1 cellular context compared by ENCODE assay signal in genomic region chr22:38012604-38013072, GRCh38.
TF ChIP-seq lines count a peak whose summit lies in the region.

No MANE protein-coding gene starts in this region.

TF ChIP-seq in HepG2, 621 proteins besides CTCF, POLR2A, EP300 and RAD21 (continued from another document):
- TF ChIP-seq ATF2 (CRISPR knock-in tag; IDR thresholded peaks at IDR 0.05) (no peak; the same call in 1 of the 2 replicates), HNRNPL (IDR thresholded peaks at IDR 0.05; ENCODE audit: low read depth, low read length) (no peak), NPAS2 (CRISPR knock-in tag; IDR thresholded peaks at IDR 0.05; ENCODE audit: borderline replicate concordance) (no peak), SMAD1 (CRISPR knock-in tag; IDR thresholded peaks at IDR 0.05; ENCODE audit: borderline replicate concordance, low read depth) (no peak), RAD51 (IDR thresholded peaks at IDR 0.05; ENCODE audit: borderline replicate concordance) (no peak), AGO2 (optimal IDR thresholded peaks at IDR 0.05; ENCODE audit: low read depth, low read length) (no peak), RARA (CRISPR knock-in tag; IDR thresholded peaks at IDR 0.05) (peak; percentile 78), KDM4B (CRISPR knock-in tag; IDR thresholded peaks at IDR 0.05) (no peak), ZNF441 (CRISPR knock-in tag; IDR thresholded peaks at IDR 0.05; ENCODE audit: borderline replicate concordance) (no peak), ZNF569 (CRISPR knock-in tag; IDR thresholded peaks at IDR 0.05; ENCODE audit: borderline replicate concordance) (no peak), ZEB1 (IDR thresholded peaks at IDR 0.05; ENCODE audit: insufficient replicate concordance, low read depth) (no peak), PHF21A (CRISPR knock-in tag; IDR thresholded peaks at IDR 0.05) (peak; percentile 55), PRMT3 (CRISPR knock-in tag; IDR thresholded peaks at IDR 0.05; ENCODE audit: borderline replicate concordance, low read depth) (no peak), FOXP4 (CRISPR knock-in tag; IDR thresholded peaks at IDR 0.05) (peak; percentile 93)
- TF ChIP-seq, protein P1, sequence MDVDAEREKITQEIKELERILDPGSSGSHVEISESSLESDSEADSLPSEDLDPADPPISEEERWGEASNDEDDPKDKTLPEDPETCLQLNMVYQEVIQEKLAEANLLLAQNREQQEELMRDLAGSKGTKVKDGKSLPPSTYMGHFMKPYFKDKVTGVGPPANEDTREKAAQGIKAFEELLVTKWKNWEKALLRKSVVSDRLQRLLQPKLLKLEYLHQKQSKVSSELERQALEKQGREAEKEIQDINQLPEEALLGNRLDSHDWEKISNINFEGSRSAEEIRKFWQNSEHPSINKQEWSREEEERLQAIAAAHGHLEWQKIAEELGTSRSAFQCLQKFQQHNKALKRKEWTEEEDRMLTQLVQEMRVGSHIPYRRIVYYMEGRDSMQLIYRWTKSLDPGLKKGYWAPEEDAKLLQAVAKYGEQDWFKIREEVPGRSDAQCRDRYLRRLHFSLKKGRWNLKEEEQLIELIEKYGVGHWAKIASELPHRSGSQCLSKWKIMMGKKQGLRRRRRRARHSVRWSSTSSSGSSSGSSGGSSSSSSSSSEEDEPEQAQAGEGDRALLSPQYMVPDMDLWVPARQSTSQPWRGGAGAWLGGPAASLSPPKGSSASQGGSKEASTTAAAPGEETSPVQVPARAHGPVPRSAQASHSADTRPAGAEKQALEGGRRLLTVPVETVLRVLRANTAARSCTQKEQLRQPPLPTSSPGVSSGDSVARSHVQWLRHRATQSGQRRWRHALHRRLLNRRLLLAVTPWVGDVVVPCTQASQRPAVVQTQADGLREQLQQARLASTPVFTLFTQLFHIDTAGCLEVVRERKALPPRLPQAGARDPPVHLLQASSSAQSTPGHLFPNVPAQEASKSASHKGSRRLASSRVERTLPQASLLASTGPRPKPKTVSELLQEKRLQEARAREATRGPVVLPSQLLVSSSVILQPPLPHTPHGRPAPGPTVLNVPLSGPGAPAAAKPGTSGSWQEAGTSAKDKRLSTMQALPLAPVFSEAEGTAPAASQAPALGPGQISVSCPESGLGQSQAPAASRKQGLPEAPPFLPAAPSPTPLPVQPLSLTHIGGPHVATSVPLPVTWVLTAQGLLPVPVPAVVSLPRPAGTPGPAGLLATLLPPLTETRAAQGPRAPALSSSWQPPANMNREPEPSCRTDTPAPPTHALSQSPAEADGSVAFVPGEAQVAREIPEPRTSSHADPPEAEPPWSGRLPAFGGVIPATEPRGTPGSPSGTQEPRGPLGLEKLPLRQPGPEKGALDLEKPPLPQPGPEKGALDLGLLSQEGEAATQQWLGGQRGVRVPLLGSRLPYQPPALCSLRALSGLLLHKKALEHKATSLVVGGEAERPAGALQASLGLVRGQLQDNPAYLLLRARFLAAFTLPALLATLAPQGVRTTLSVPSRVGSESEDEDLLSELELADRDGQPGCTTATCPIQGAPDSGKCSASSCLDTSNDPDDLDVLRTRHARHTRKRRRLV (CRISPR knock-in tag; IDR thresholded peaks at IDR 0.05), result no peak
- TF ChIP-seq, protein P2, sequence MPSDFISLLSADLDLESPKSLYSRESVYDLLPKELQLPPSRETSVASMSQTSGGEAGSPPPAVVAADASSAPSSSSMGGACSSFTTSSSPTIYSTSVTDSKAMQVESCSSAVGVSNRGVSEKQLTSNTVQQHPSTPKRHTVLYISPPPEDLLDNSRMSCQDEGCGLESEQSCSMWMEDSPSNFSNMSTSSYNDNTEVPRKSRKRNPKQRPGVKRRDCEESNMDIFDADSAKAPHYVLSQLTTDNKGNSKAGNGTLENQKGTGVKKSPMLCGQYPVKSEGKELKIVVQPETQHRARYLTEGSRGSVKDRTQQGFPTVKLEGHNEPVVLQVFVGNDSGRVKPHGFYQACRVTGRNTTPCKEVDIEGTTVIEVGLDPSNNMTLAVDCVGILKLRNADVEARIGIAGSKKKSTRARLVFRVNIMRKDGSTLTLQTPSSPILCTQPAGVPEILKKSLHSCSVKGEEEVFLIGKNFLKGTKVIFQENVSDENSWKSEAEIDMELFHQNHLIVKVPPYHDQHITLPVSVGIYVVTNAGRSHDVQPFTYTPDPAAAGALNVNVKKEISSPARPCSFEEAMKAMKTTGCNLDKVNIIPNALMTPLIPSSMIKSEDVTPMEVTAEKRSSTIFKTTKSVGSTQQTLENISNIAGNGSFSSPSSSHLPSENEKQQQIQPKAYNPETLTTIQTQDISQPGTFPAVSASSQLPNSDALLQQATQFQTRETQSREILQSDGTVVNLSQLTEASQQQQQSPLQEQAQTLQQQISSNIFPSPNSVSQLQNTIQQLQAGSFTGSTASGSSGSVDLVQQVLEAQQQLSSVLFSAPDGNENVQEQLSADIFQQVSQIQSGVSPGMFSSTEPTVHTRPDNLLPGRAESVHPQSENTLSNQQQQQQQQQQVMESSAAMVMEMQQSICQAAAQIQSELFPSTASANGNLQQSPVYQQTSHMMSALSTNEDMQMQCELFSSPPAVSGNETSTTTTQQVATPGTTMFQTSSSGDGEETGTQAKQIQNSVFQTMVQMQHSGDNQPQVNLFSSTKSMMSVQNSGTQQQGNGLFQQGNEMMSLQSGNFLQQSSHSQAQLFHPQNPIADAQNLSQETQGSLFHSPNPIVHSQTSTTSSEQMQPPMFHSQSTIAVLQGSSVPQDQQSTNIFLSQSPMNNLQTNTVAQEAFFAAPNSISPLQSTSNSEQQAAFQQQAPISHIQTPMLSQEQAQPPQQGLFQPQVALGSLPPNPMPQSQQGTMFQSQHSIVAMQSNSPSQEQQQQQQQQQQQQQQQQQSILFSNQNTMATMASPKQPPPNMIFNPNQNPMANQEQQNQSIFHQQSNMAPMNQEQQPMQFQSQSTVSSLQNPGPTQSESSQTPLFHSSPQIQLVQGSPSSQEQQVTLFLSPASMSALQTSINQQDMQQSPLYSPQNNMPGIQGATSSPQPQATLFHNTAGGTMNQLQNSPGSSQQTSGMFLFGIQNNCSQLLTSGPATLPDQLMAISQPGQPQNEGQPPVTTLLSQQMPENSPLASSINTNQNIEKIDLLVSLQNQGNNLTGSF (CRISPR knock-in tag; IDR thresholded peaks at IDR 0.05), result no peak
